Comparison of ENCODE assay signal across 8 cellular contexts in the genomic region with DNA sequence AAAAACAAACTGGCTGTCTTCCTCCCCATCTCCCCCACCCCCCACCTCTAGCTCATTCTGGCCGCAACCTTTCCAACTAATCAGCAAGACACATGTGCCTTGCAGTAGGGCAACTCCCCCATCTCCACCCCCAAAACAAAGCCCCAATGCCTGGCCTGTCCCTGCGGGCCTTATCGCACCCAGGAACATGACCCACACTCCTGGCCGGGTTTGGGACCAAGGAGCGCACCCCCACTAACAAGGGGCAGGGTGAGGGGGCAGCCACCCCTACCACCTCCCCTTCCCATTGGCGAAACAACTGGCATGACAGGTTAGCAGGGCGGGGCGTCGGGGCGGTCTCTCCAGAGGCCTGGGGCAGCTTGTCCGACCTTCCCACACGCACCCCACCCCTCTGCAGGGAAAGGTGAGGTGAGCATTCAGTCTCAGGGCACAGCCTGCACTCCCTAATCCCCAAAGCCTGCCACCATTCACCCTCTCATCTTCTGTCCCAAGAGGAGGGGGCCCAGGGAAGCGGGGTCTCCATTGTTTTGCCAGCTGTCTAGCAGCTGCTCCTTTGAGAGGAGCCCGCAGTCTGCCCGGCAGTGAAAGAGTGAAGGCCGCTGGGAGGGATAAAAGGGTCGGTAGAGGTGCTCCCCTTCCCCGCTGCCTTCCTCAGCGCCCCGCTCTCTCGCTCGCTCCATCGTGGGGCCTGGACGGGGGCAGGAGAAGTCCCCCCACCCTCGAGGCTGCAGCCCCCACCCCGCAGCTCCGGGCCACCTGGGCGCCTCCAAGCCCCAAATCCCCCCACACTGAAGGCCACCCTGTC. TPM values are rescaled to one million over a fixed set of nuclear protein-coding genes. Genes with fewer than 3 reads are reported as not detected.
DNase-seq lines count a peak whose midpoint lies in the region; ATAC-seq and TF ChIP-seq lines count a peak whose summit lies in the region.

No MANE protein-coding gene starts in this region.

- H3K79me2 ChIP-seq in DOHH2 (ENCODE audit: control insufficient read depth, low read length) (peaks cover 20% of the 10 kb centered on the region), osteoblast (ENCODE audit: insufficient read depth, low read length) (peaks cover 23% of the 10 kb centered on the region)

- H3K27me3 ChIP-seq in DOHH2 (ENCODE audit: control insufficient read depth, low read length) (no peaks in the 10 kb centered on the region), foreskin keratinocyte (no peaks in the 10 kb centered on the region), osteoblast (ENCODE audit: insufficient read depth, low read length) (no peaks in the 10 kb centered on the region)

- H3K9me3 Mint-ChIP-seq in activated B cell treated with CpG ODN at 0.5 μM for 24 hours = no peaks in the 10 kb centered on the region

- H3K36me3 ChIP-seq in DOHH2 (ENCODE audit: control insufficient read depth, low read length) = no peaks in the 10 kb centered on the region
- H3K36me3 ChIP-seq in osteoblast (ENCODE audit: insufficient read depth, low read length) = no peaks in the 10 kb centered on the region

- H3K27ac ChIP-seq in DOHH2 (ENCODE audit: low read depth, low read length) = no peak overlapping the region
- H3K27ac ChIP-seq in foreskin keratinocyte = peak overlapping the region; percentile 79
- no peak overlapping the region for H3K27ac ChIP-seq in osteoblast (ENCODE audit: low read depth, low read length)

- H3K9me2 ChIP-seq in DOHH2 (replicated peaks; ENCODE audit: control insufficient read depth, low read length) = no peaks in the 10 kb centered on the region

- H4K20me1 ChIP-seq in DOHH2 (ENCODE audit: control insufficient read depth, insufficient read depth, low read depth, low read length) (no peaks in the 10 kb centered on the region), osteoblast (ENCODE audit: insufficient read depth, low read length) (peaks cover 8% of the 10 kb centered on the region)

- peaks cover 47% of the 10 kb centered on the region for H3K4me1 ChIP-seq in DOHH2 (ENCODE audit: control insufficient read depth, low read length)
- H3K4me1 ChIP-seq in foreskin keratinocyte = peaks cover 23% of the 10 kb centered on the region
- peaks cover 30% of the 10 kb centered on the region for H3K4me1 ChIP-seq in osteoblast (ENCODE audit: insufficient read depth, low read length)

- ATAC-seq in activated B cell treated with CpG ODN at 0.5 μM for 24 hours (ENCODE audit: low read depth) (no peak), foreskin keratinocyte (peak; percentile 47), HG03378 (IDR thresholded peaks at IDR 0.05; ENCODE audit: unreplicated experiment) (no peak), GM19463 (IDR thresholded peaks at IDR 0.05; ENCODE audit: unreplicated experiment) (no peak)

- peak overlapping the region; percentile 11 for H3K4me3 Mint-ChIP-seq in activated B cell treated with CpG ODN at 0.5 μM for 24 hours

- H3K36me3 Mint-ChIP-seq in activated B cell treated with CpG ODN at 0.5 μM for 24 hours (ENCODE audit: low read depth) = no peaks in the 10 kb centered on the region

- no peak overlapping the region for H3K27ac Mint-ChIP-seq in activated B cell treated with CpG ODN at 0.5 μM for 24 hours

- CTCF ChIA-PET in activated B cell treated with CpG ODN at 0.5 μM for 24 hours (lab: Charles Lee) = interaction anchor here (0.8 to 11.9 kb wide), 15 partner anchors 10 to 214 kb away, joined by 3 to 201 read pairs (median 5); no protein-coding TSS in a partner anchor

- POLR2A ChIA-PET in activated B cell treated with CpG ODN at 0.5 μM for 24 hours (lab: Charles Lee) = interaction anchor here (0.6 to 6.0 kb wide), 10 partner anchors 16 to 196 kb away, joined by 3 to 63 read pairs (median 4); a partner anchor contains a TSS

- H3K4me1 Mint-ChIP-seq in activated B cell treated with CpG ODN at 0.5 μM for 24 hours = peaks cover 13% of the 10 kb centered on the region

- intact Hi-C loops in activated B cell treated with CpG ODN at 0.5 μM for 24 hours (cut with micrococcal nuclease) = loop anchor here (1.0 to 2.0 kb wide), 3 partner anchors 30 to 55 kb away; no protein-coding TSS in a partner anchor

- H3K9me3 ChIP-seq in DOHH2 (ENCODE audit: control insufficient read depth, insufficient read depth, low read length) = no peaks in the 10 kb centered on the region
- H3K9me3 ChIP-seq in osteoblast (ENCODE audit: low read depth, low read length) = no peaks in the 10 kb centered on the region

- peak overlapping the region; percentile 84 for H2AFZ ChIP-seq in osteoblast (ENCODE audit: low read length)

- H3K27me3 Mint-ChIP-seq in activated B cell treated with CpG ODN at 0.5 μM for 24 hours = peaks cover 9% of the 10 kb centered on the region

- 0 out of 2 replicates have a peak, but pooled peaks cover 2% of the 10 kb centered on the region for H3F3A ChIP-seq in DOHH2 (ENCODE audit: control insufficient read depth, insufficient read depth)

- peak; percentile 84 for DNase-seq in LoVo (ENCODE audit: low spot score)
- DNase-seq in activated B cell treated with CpG ODN at 0.5 μM for 24 hours = no peak
- DNase-seq in foreskin keratinocyte = peak; percentile 72 to 86
- DNase-seq in osteoblast (ENCODE audit: insufficient read length, low spot score, missing footprints) = peak; percentile 87
- no peak for DNase-seq in middle frontal gyrus (ENCODE audit: extremely low spot score, low spot score)

- peak overlapping the region; percentile 62 for H3K4me2 ChIP-seq in DOHH2 (ENCODE audit: low read length)
- H3K4me2 ChIP-seq in osteoblast (ENCODE audit: insufficient read depth, low read length) = peak overlapping the region; percentile 88

- H3K4me3 ChIP-seq in DOHH2 (ENCODE audit: low read length) (peak overlapping the region; percentile 65), osteoblast (ENCODE audit: insufficient read depth, low read length) (peak overlapping the region; percentile 73)

- TF ChIP-seq CTCF in DOHH2 (IDR thresholded peaks at IDR 0.05; ENCODE audit: low read depth, low read length, poor library complexity, severe bottlenecking) (no peak), activated B cell treated with CpG ODN at 0.5 μM for 24 hours (IDR thresholded peaks at IDR 0.05) (no peak), foreskin keratinocyte (conservative IDR thresholded peaks at IDR 0.05) (no peak), osteoblast (IDR thresholded peaks at IDR 0.05; ENCODE audit: extremely low read depth, low read depth, low read length) (no peak)

RNA-seq across cellular contexts. Expression of a gene that starts 0.8 kb away (rescaled TPM):
- total RNA-seq in activated B cell treated with CpG ODN at 0.5 μM for 24 hours (67.8 and 79.8 TPM in 2 replicates), foreskin keratinocyte (56.2 and 67.4 TPM in 2 replicates), osteoblast (28.6 and 39.8 TPM in 2 replicates)
- 43.6 and 47.5 TPM in 2 replicates for polyA plus RNA-seq in foreskin keratinocyte

Comparison
In these comparisons a context has a peak if more than half of its experiments do, and no peak if none do; other contexts are left out.
1. DNase-seq: peak in LoVo (single experiment), foreskin keratinocyte (2 of 2) and osteoblast (single experiment); none in activated B cell treated with CpG ODN at 0.5 μM for 24 hours (single experiment) and middle frontal gyrus (single experiment).